In the genomic region with DNA sequence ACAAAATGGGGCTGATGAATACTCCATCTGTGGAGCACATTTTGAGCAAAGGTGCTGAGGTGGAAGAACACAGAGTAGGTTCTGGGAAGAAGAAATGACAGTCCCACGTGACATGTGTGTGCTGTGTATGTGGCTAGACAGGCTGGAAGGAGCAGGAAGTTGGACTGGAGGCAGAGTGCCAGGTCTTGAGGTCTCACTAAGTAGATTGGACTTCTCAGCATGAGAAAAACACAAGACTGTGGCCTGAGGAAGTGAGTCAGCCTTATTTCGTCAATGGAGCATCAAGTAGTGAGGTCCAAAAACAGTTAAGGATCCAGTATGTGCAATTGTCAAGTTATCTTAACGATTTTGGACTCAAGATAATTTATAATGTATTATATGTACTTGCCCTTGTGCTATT, we compare ENCODE assay signal across 10 cellular contexts.
DNase-seq lines count a peak whose midpoint lies in the region; ATAC-seq and TF ChIP-seq lines count a peak whose summit lies in the region.
"Had no signal": no experiment of that assay in that cellular context is flagged by ENCODE, and none has a peak within 500 bp of the region (broad histone marks: within the 10 kb centered on the region; RNA-seq: fewer than 3 reads in every experiment).

No MANE protein-coding gene starts in this region.

- peaks cover 15% of the 10 kb centered on the region for H3K9me3 Mint-ChIP-seq in endodermal cell
- peaks cover 10% of the 10 kb centered on the region for H3K9me3 Mint-ChIP-seq in activated naive CD4-positive, alpha-beta T cell treated with anti-CD3 and anti-CD28 coated beads, Interleukin-2, amount 10 ng/mL, durations not matched to agents 7 days and 5 days

- no peaks in the 10 kb centered on the region for H3K36me3 Mint-ChIP-seq in endodermal cell (ENCODE audit: low read depth)
- H3K36me3 Mint-ChIP-seq in activated naive CD4-positive, alpha-beta T cell treated with anti-CD3 and anti-CD28 coated beads, Interleukin-2, amount 10 ng/mL, durations not matched to agents 7 days and 5 days, result no peaks in the 10 kb centered on the region
- H3K36me3 Mint-ChIP-seq: CD4-positive, CD25-positive, alpha-beta regulatory T cell had no signal

- H3K27me3 ChIP-seq in AG04450 (ENCODE audit: control insufficient read depth, insufficient read depth, low read length) (no peaks in the 10 kb centered on the region), MG63 (no peaks in the 10 kb centered on the region), endodermal cell (ENCODE audit: control insufficient read depth, insufficient read depth, low read length, poor library complexity, severe bottlenecking) (no peaks in the 10 kb centered on the region)

- H3K9me3 ChIP-seq in AG04450 (ENCODE audit: control insufficient read depth, insufficient read depth, low read length) (no peaks in the 10 kb centered on the region), MG63 (peaks cover 4% of the 10 kb centered on the region), endodermal cell (ENCODE audit: control insufficient read depth, low read length) (peaks cover 6% of the 10 kb centered on the region)

- no peak overlapping the region for H3K9ac ChIP-seq in endodermal cell (ENCODE audit: extremely low read depth, low read length, poor library complexity, severe bottlenecking)

- no peak overlapping the region for H3K4me3 Mint-ChIP-seq in endodermal cell
- no peak overlapping the region for H3K4me3 Mint-ChIP-seq in activated naive CD4-positive, alpha-beta T cell treated with anti-CD3 and anti-CD28 coated beads, Interleukin-2, amount 10 ng/mL, durations not matched to agents 7 days and 5 days
- H3K4me3 Mint-ChIP-seq: activated T-helper 1 cell treated with anti-CD3 and anti-CD28 coated beads, Interleukin-12 subunit alpha, Interleukin-12 subunit beta, Interleukin-2, Interleukin-4 antibody, amounts not matched to agents 30 ng/mL and 10 ng/mL and 1 ng/mL, durations not matched to agents 14 hours and 24 hours and 36 hours; CD4-positive, CD25-positive, alpha-beta regulatory T cell had no signal

- H3K27ac Mint-ChIP-seq in endodermal cell, result no peak overlapping the region
- H3K27ac Mint-ChIP-seq in activated naive CD4-positive, alpha-beta T cell treated with anti-CD3 and anti-CD28 coated beads, Interleukin-2, amount 10 ng/mL, durations not matched to agents 7 days and 5 days, result no peak overlapping the region
- H3K27ac Mint-ChIP-seq: activated T-helper 1 cell treated with anti-CD3 and anti-CD28 coated beads, Interleukin-12 subunit alpha, Interleukin-12 subunit beta, Interleukin-2, Interleukin-4 antibody, amounts not matched to agents 30 ng/mL and 10 ng/mL and 1 ng/mL, durations not matched to agents 14 hours and 24 hours and 36 hours; CD4-positive, CD25-positive, alpha-beta regulatory T cell had no signal

- H3K4me1 ChIP-seq in endodermal cell (ENCODE audit: control insufficient read depth, insufficient read depth, low read length), result no peaks in the 10 kb centered on the region

- no peaks in the 10 kb centered on the region for H3K27me3 Mint-ChIP-seq in endodermal cell (ENCODE audit: insufficient read depth)
- no peaks in the 10 kb centered on the region for H3K27me3 Mint-ChIP-seq in activated naive CD4-positive, alpha-beta T cell treated with anti-CD3 and anti-CD28 coated beads, Interleukin-2, amount 10 ng/mL, durations not matched to agents 7 days and 5 days
- H3K27me3 Mint-ChIP-seq: CD4-positive, CD25-positive, alpha-beta regulatory T cell had no signal

- WGBS in endodermal cell (ENCODE audit: insufficient coverage in 1 of 2, insufficient read length in 1 of 2), 2 experiments, result 87 to 90% methylated on average over 2 of the region's 3 CpGs

- peaks cover 5% of the 10 kb centered on the region for H3K4me1 Mint-ChIP-seq in endodermal cell
- no peaks in the 10 kb centered on the region for H3K4me1 Mint-ChIP-seq in activated naive CD4-positive, alpha-beta T cell treated with anti-CD3 and anti-CD28 coated beads, Interleukin-2, amount 10 ng/mL, durations not matched to agents 7 days and 5 days
- H3K4me1 Mint-ChIP-seq: CD4-positive, CD25-positive, alpha-beta regulatory T cell had no signal

- DNase-seq in AG04450 (ENCODE audit: low read depth, low spot score) (peak; percentile 95), MG63 (peak; percentile 88), choroid plexus epithelial cell (ENCODE audit: low read depth) (peak; percentile 100), kidney glomerular epithelial cell (lab: John Stamatoyannopoulos, UW) (peak; percentile 0), endodermal cell (no peak)
- DNase-seq in activated naive CD4-positive, alpha-beta T cell treated with anti-CD3 and anti-CD28 coated beads, Interleukin-2, amount 10 ng/mL, durations not matched to agents 7 days and 5 days, result no peak
- DNase-seq: CD4-positive, CD25-positive, alpha-beta regulatory T cell had no signal

- POLR2A ChIA-PET in AG04450 (lab: Yijun Ruan, JAX), result no interaction called here

- no peak for ATAC-seq in HG03520 (IDR thresholded peaks at IDR 0.05; ENCODE audit: unreplicated experiment)
- ATAC-seq in GM21526 (IDR thresholded peaks at IDR 0.05; ENCODE audit: low FRiP score, unreplicated experiment), result no peak

- CTCF ChIA-PET in AG04450 (lab: Charles Lee), result no interaction called here
- CTCF ChIA-PET in activated naive CD4-positive, alpha-beta T cell treated with anti-CD3 and anti-CD28 coated beads, Interleukin-2, amount 10 ng/mL, durations not matched to agents 7 days and 5 days (lab: Charles Lee), result interaction anchor here (0.8 kb wide), 1 partner anchor 60 kb away, joined by 3 read pairs; no protein-coding TSS in a partner anchor

- H3K27ac ChIP-seq in AG04450 (ENCODE audit: low read depth, low read length) (peak overlapping the region; percentile 65), endodermal cell (ENCODE audit: low read depth, low read length) (no peak overlapping the region)

- H3K36me3 ChIP-seq in MG63 (no peaks in the 10 kb centered on the region), endodermal cell (ENCODE audit: control insufficient read depth, insufficient read depth, low read length) (no peaks in the 10 kb centered on the region)

- no peak for TF ChIP-seq CTCF in AG04450 (IDR thresholded peaks at IDR 0.05; ENCODE audit: low read depth, low read length)
- TF ChIP-seq CTCF in choroid plexus epithelial cell (conservative IDR thresholded peaks at IDR 0.05; ENCODE audit: low read depth, low read length), result no peak
- no peak for TF ChIP-seq CTCF in endodermal cell (conservative IDR thresholded peaks at IDR 0.05)

- H3K4me3 ChIP-seq in AG04450 (ENCODE audit: low read depth, low read length), result no peak overlapping the region
- H3K4me3 ChIP-seq in MG63, result no peak overlapping the region
- no peak overlapping the region for H3K4me3 ChIP-seq in choroid plexus epithelial cell (ENCODE audit: low read depth, low read length)
- H3K4me3 ChIP-seq in endodermal cell (ENCODE audit: low read length), result no peak overlapping the region

Comparison
In these comparisons a context has a peak if more than half of its experiments do, and no peak if none do; other contexts are left out.
1. DNase-seq: peak in AG04450 (single experiment), MG63 (single experiment), choroid plexus epithelial cell (single experiment) and kidney glomerular epithelial cell (single experiment); none in endodermal cell (single experiment) and activated naive CD4-positive, alpha-beta T cell treated with anti-CD3 and anti-CD28 coated beads, Interleukin-2, amount 10 ng/mL, durations not matched to agents 7 days and 5 days (single experiment).